Comparison of ENCODE assay signal across 1 cellular context in genomic region chr4:52051615-52052474, GRCh38.
TF ChIP-seq lines count a peak whose summit lies in the region.

No MANE protein-coding gene starts in this region.

TF ChIP-seq in HepG2, 621 proteins besides CTCF, POLR2A, EP300 and RAD21 (continued from another document and continues in another):
- TF ChIP-seq, protein P1, sequence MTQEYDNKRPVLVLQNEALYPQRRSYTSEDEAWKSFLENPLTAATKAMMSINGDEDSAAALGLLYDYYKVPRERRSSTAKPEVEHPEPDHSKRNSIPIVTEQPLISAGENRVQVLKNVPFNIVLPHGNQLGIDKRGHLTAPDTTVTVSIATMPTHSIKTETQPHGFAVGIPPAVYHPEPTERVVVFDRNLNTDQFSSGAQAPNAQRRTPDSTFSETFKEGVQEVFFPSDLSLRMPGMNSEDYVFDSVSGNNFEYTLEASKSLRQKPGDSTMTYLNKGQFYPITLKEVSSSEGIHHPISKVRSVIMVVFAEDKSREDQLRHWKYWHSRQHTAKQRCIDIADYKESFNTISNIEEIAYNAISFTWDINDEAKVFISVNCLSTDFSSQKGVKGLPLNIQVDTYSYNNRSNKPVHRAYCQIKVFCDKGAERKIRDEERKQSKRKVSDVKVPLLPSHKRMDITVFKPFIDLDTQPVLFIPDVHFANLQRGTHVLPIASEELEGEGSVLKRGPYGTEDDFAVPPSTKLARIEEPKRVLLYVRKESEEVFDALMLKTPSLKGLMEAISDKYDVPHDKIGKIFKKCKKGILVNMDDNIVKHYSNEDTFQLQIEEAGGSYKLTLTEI (CRISPR knock-in tag; conservative IDR thresholded peaks at IDR 0.05), result no peak
- TF ChIP-seq MNT (IDR thresholded peaks at IDR 0.05) (0 out of 2 replicates have a peak, but pooled peaks have one; percentile 4), TP53 (CRISPR knock-in tag; conservative IDR thresholded peaks at IDR 0.05) (peak; percentile 99), ZKSCAN5 (CRISPR knock-in tag; IDR thresholded peaks at IDR 0.05) (0 out of 2 replicates have a peak, but pooled peaks have one; percentile 27), SPEN (CRISPR knock-in tag; IDR thresholded peaks at IDR 0.05; ENCODE audit: low read depth) (no peak; the same call in 1 of the 2 replicates), HOXA9 (CRISPR knock-in tag; IDR thresholded peaks at IDR 0.05; ENCODE audit: borderline replicate concordance) (peak; percentile 38; the same call in 1 of the 2 replicates), JDP2 (CRISPR knock-in tag; IDR thresholded peaks at IDR 0.05; ENCODE audit: borderline replicate concordance) (no peak), MED1 (CRISPR knock-in tag; IDR thresholded peaks at IDR 0.05) (peak; percentile 33; the same call in 1 of the 2 replicates), CBX1 (IDR thresholded peaks at IDR 0.05; ENCODE audit: low read depth) (no peak), ZNF530 (CRISPR knock-in tag; IDR thresholded peaks at IDR 0.05; ENCODE audit: low read depth) (no peak), PHF20 (CRISPR knock-in tag; IDR thresholded peaks at IDR 0.05) (peak; percentile 55), ZNF292 (CRISPR knock-in tag; IDR thresholded peaks at IDR 0.05; ENCODE audit: borderline replicate concordance, low read depth) (peak; percentile 67; the same call in 1 of the 2 replicates), ZNF558 (CRISPR knock-in tag; IDR thresholded peaks at IDR 0.05; ENCODE audit: borderline replicate concordance) (peak; percentile 99; the same call in 1 of the 2 replicates), ZC3H13 (CRISPR knock-in tag; IDR thresholded peaks at IDR 0.05) (peak; percentile 44; the same call in 1 of the 2 replicates), ZFX (CRISPR knock-in tag; IDR thresholded peaks at IDR 0.05; ENCODE audit: low read depth) (peak; percentile 66), HNRNPK (IDR thresholded peaks at IDR 0.05; ENCODE audit: low read depth, low read length, poor library complexity, severe bottlenecking) (peak; percentile 49), TMF1 (CRISPR knock-in tag; IDR thresholded peaks at IDR 0.05; ENCODE audit: low read depth) (no peak), ZNF12 (CRISPR knock-in tag; IDR thresholded peaks at IDR 0.05) (no peak), TOPORS (CRISPR knock-in tag; IDR thresholded peaks at IDR 0.05) (peak; percentile 52), ZNF563 (CRISPR knock-in tag; IDR thresholded peaks at IDR 0.05) (peak; percentile 54; the same call in 1 of the 2 replicates), NCOA2 (CRISPR knock-in tag; IDR thresholded peaks at IDR 0.05) (peak; percentile 32; the same call in 1 of the 2 replicates), CAMTA2 (CRISPR knock-in tag; IDR thresholded peaks at IDR 0.05; ENCODE audit: borderline replicate concordance) (peak; percentile 31; the same call in 1 of the 2 replicates), XRCC5 (optimal IDR thresholded peaks at IDR 0.05; ENCODE audit: low read length) (no peak), ZNF232 (CRISPR knock-in tag; IDR thresholded peaks at IDR 0.05; ENCODE audit: borderline replicate concordance) (peak; percentile 64; the same call in 1 of the 2 replicates), E2F1 (CRISPR knock-in tag; IDR thresholded peaks at IDR 0.05) (0 out of 2 replicates have a peak, but pooled peaks have one; percentile 18), CSRNP1 (CRISPR knock-in tag; IDR thresholded peaks at IDR 0.05) (0 out of 2 replicates have a peak, but pooled peaks have one; percentile 33), NFKB2 (CRISPR knock-in tag; IDR thresholded peaks at IDR 0.05; ENCODE audit: borderline replicate concordance) (peak; percentile 26; the same call in 1 of the 2 replicates), ZNF136 (CRISPR knock-in tag; IDR thresholded peaks at IDR 0.05; ENCODE audit: low read depth) (0 out of 2 replicates have a peak, but pooled peaks have one; percentile 26), FOXP4 (CRISPR knock-in tag; IDR thresholded peaks at IDR 0.05) (peak; percentile 29; the same call in 1 of the 2 replicates), MTF2 (CRISPR knock-in tag; IDR thresholded peaks at IDR 0.05; ENCODE audit: borderline replicate concordance) (no peak), ZNF777 (CRISPR knock-in tag; IDR thresholded peaks at IDR 0.05) (peak; percentile 44), CENPX (CRISPR knock-in tag; IDR thresholded peaks at IDR 0.05) (no peak), ZNF441 (CRISPR knock-in tag; IDR thresholded peaks at IDR 0.05; ENCODE audit: borderline replicate concordance) (0 out of 2 replicates have a peak, but pooled peaks have one; percentile 9), ZNF800 (CRISPR knock-in tag; IDR thresholded peaks at IDR 0.05) (peak; percentile 87), ZGPAT (CRISPR knock-in tag; IDR thresholded peaks at IDR 0.05) (no peak; the same call in 1 of the 2 replicates), ATF7-NPFF (CRISPR knock-in tag; IDR thresholded peaks at IDR 0.05; ENCODE audit: low read depth) (0 out of 2 replicates have a peak, but pooled peaks have one; percentile 42), HDAC6 (IDR thresholded peaks at IDR 0.05; ENCODE audit: low read depth, low read length) (no peak), ZFP62 (CRISPR knock-in tag; IDR thresholded peaks at IDR 0.05) (no peak), ZNF20 (CRISPR knock-in tag; IDR thresholded peaks at IDR 0.05) (peak; percentile 62; the same call in 1 of the 2 replicates), NFATC3 (CRISPR knock-in tag; IDR thresholded peaks at IDR 0.05) (0 out of 2 replicates have a peak, but pooled peaks have one; percentile 20), ZFY (CRISPR knock-in tag; IDR thresholded peaks at IDR 0.05) (peak; percentile 66; the same call in 1 of the 2 replicates), IRX3 (CRISPR knock-in tag; IDR thresholded peaks at IDR 0.05; ENCODE audit: borderline replicate concordance, low read depth) (peak; percentile 46; the same call in 1 of the 2 replicates), KDM5A (IDR thresholded peaks at IDR 0.05; ENCODE audit: borderline replicate concordance, low read length) (0 out of 2 replicates have a peak, but pooled peaks have one; percentile 33)
- TF ChIP-seq, protein P2, sequence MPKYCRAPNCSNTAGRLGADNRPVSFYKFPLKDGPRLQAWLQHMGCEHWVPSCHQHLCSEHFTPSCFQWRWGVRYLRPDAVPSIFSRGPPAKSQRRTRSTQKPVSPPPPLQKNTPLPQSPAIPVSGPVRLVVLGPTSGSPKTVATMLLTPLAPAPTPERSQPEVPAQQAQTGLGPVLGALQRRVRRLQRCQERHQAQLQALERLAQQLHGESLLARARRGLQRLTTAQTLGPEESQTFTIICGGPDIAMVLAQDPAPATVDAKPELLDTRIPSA (CRISPR knock-in tag; IDR thresholded peaks at IDR 0.05; ENCODE audit: borderline replicate concordance), result no peak
- TF ChIP-seq, protein P3, sequence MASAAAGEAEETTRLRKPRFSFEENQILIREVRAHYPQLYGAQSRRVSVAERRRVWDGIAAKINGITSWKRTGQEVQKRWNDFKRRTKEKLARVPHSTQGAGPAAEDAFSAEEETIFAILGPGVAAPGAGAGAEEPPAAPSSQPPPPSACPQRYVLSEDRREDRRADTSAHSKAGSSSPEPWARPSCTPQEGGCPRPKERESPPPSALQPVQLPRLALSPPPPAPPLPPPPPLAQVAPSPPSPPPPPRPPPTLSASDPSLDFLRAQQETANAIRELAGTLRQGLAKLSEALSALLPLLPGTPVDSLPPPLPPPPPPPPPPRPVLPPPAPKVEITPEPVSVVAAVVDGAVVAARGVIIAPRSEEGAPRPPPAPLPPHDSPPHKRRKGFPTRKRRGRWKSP (CRISPR knock-in tag; IDR thresholded peaks at IDR 0.05), result no peak; the same call in 1 of the 2 replicates
- TF ChIP-seq, protein P4, sequence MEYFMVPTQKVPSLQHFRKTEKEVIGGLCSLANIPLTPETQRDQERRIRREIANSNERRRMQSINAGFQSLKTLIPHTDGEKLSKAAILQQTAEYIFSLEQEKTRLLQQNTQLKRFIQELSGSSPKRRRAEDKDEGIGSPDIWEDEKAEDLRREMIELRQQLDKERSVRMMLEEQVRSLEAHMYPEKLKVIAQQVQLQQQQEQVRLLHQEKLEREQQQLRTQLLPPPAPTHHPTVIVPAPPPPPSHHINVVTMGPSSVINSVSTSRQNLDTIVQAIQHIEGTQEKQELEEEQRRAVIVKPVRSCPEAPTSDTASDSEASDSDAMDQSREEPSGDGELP (IDR thresholded peaks at IDR 0.05; ENCODE audit: borderline replicate concordance, low read depth), result peak; percentile 35; the same call in 1 of the 2 replicates
